Comparison of ENCODE assay signal across 2 cellular contexts in genomic region chr3:67981077-67981476, GRCh38.
TF ChIP-seq lines count a peak whose summit lies in the region.

No MANE protein-coding gene starts in this region.

TF ChIP-seq in HepG2, 621 proteins besides CTCF, POLR2A, EP300 and RAD21 (continued from another document):
- TF ChIP-seq, protein P1, sequence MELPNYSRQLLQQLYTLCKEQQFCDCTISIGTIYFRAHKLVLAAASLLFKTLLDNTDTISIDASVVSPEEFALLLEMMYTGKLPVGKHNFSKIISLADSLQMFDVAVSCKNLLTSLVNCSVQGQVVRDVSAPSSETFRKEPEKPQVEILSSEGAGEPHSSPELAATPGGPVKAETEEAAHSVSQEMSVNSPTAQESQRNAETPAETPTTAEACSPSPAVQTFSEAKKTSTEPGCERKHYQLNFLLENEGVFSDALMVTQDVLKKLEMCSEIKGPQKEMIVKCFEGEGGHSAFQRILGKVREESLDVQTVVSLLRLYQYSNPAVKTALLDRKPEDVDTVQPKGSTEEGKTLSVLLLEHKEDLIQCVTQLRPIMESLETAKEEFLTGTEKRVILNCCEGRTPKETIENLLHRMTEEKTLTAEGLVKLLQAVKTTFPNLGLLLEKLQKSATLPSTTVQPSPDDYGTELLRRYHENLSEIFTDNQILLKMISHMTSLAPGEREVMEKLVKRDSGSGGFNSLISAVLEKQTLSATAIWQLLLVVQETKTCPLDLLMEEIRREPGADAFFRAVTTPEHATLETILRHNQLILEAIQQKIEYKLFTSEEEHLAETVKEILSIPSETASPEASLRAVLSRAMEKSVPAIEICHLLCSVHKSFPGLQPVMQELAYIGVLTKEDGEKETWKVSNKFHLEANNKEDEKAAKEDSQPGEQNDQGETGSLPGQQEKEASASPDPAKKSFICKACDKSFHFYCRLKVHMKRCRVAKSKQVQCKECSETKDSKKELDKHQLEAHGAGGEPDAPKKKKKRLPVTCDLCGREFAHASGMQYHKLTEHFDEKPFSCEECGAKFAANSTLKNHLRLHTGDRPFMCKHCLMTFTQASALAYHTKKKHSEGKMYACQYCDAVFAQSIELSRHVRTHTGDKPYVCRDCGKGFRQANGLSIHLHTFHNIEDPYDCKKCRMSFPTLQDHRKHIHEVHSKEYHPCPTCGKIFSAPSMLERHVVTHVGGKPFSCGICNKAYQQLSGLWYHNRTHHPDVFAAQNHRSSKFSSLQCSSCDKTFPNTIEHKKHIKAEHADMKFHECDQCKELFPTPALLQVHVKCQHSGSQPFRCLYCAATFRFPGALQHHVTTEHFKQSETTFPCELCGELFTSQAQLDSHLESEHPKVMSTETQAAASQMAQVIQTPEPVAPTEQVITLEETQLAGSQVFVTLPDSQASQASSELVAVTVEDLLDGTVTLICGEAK (IDR thresholded peaks at IDR 0.05): peak; percentile 89
- TF ChIP-seq, protein P1 (CRISPR knock-in tag; IDR thresholded peaks at IDR 0.05): no peak
- TF ChIP-seq, protein P2, sequence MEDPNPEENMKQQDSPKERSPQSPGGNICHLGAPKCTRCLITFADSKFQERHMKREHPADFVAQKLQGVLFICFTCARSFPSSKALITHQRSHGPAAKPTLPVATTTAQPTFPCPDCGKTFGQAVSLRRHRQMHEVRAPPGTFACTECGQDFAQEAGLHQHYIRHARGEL (CRISPR knock-in tag; IDR thresholded peaks at IDR 0.05): no peak
- TF ChIP-seq ERF (CRISPR knock-in tag; IDR thresholded peaks at IDR 0.05) (no peak), GRHL1 (CRISPR knock-in tag; conservative IDR thresholded peaks at IDR 0.05) (no peak)
- TF ChIP-seq, protein P3, sequence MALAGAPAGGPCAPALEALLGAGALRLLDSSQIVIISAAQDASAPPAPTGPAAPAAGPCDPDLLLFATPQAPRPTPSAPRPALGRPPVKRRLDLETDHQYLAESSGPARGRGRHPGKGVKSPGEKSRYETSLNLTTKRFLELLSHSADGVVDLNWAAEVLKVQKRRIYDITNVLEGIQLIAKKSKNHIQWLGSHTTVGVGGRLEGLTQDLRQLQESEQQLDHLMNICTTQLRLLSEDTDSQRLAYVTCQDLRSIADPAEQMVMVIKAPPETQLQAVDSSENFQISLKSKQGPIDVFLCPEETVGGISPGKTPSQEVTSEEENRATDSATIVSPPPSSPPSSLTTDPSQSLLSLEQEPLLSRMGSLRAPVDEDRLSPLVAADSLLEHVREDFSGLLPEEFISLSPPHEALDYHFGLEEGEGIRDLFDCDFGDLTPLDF (CRISPR knock-in tag; IDR thresholded peaks at IDR 0.05): no peak

TF ChIP-seq in K562, 482 proteins besides CTCF, POLR2A, EP300 and RAD21 (continued from another document):
- TF ChIP-seq, protein P4, sequence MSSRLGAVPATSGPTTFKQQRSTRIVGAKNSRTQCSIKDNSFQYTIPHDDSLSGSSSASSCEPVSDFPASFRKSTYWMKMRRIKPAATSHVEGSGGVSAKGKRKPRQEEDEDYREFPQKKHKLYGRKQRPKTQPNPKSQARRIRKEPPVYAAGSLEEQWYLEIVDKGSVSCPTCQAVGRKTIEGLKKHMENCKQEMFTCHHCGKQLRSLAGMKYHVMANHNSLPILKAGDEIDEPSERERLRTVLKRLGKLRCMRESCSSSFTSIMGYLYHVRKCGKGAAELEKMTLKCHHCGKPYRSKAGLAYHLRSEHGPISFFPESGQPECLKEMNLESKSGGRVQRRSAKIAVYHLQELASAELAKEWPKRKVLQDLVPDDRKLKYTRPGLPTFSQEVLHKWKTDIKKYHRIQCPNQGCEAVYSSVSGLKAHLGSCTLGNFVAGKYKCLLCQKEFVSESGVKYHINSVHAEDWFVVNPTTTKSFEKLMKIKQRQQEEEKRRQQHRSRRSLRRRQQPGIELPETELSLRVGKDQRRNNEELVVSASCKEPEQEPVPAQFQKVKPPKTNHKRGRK (tag; IDR thresholded peaks at IDR 0.05): no peak
- TF ChIP-seq, protein P1 (IDR thresholded peaks at IDR 0.05): 0 out of 2 replicates have a peak, but pooled peaks have one; percentile 24
- TF ChIP-seq, protein P1 (CRISPR knock-in tag; IDR thresholded peaks at IDR 0.05): no peak
- no peak for TF ChIP-seq ZNF175 (CRISPR knock-in tag; IDR thresholded peaks at IDR 0.05; ENCODE audit: low read depth)
- no peak for TF ChIP-seq ATF4 (CRISPR knock-in tag; IDR thresholded peaks at IDR 0.05)
- TF ChIP-seq, protein P5, sequence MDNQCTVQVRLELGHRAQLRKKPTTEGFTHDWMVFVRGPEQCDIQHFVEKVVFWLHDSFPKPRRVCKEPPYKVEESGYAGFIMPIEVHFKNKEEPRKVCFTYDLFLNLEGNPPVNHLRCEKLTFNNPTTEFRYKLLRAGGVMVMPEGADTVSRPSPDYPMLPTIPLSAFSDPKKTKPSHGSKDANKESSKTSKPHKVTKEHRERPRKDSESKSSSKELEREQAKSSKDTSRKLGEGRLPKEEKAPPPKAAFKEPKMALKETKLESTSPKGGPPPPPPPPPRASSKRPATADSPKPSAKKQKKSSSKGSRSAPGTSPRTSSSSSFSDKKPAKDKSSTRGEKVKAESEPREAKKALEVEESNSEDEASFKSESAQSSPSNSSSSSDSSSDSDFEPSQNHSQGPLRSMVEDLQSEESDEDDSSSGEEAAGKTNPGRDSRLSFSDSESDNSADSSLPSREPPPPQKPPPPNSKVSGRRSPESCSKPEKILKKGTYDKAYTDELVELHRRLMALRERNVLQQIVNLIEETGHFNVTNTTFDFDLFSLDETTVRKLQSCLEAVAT (IDR thresholded peaks at IDR 0.05): no peak
